In the genomic region with DNA sequence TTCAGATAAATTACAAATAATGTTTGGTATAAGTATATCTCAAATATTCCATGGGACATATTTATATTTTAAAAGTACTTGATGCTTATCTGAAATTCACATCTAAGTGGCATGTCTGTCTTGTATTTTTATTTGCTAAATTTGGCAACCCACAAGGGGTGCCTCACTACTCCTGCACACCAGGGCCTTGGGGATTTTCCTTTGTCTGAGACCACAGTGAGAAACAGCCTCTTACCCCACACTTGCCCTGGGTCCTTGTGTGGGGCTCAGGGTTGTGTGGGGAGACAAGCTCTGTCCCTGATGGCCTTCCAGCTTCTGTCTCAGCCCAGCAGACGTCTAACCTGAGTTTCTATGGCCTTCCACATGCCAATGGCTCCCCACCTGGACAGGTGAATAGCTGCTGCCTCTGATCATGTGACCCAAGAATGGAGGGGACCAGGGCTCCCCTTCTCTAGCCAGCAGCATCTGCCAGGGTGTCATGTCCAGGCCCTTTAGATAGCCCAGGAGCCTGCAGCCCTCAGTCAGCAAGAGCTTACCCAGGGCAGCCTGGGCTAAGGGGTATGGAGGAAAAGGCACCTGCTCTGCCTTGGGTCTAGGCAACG, we compare ENCODE assay signal across 19 cellular contexts. TPM values are rescaled to one million over a fixed set of nuclear protein-coding genes. Genes with fewer than 3 reads are reported as not detected.
DNase-seq lines count a peak whose midpoint lies in the region; ATAC-seq and TF ChIP-seq lines count a peak whose summit lies in the region.
"Had no signal": no experiment of that assay in that cellular context is flagged by ENCODE, and none has a peak within 500 bp of the region (broad histone marks: within the 10 kb centered on the region; RNA-seq: fewer than 3 reads in every experiment).

No MANE protein-coding gene starts in this region.

- no peak overlapping the region for H3K4me3 Mint-ChIP-seq in naive thymus-derived CD8-positive, alpha-beta T cell

- TF ChIP-seq RAD21 in SK-N-SH (IDR thresholded peaks at IDR 0.05; ENCODE audit: low read length) (no peak), IMR-90 (IDR thresholded peaks at IDR 0.05; ENCODE audit: low read length) (no peak)

- peaks cover 0 to 5% of the 10 kb centered on the region in 2 experiments; a peak in 1 of 4 replicates for H3K79me1 ChIP-seq in IMR-90 (ENCODE audit: low read depth in 1 of 2, low read length in 2 of 2)

- TF ChIP-seq POLR2A in IMR-90 (IDR thresholded peaks at IDR 0.05; ENCODE audit: low read depth, low read length), result no peak
- no peak for TF ChIP-seq POLR2A in adrenal gland (IDR thresholded peaks at IDR 0.05)
- TF ChIP-seq POLR2A in gastrocnemius medialis (IDR thresholded peaks at IDR 0.05), result no peak

- peak overlapping the region; percentile 91 for H2AK5ac ChIP-seq in IMR-90 (ENCODE audit: low read depth, low read length)

- peak overlapping the region in 1 of 2 experiments; percentile 57; a peak in 2 of 4 replicates for H3K27ac ChIP-seq in SK-N-SH (ENCODE audit: low read depth in 2 of 2, low read length in 1 of 2)
- H3K27ac ChIP-seq in IMR-90 (ENCODE audit: insufficient read depth, low read length), result no peak overlapping the region
- peak overlapping the region; percentile 0 to 87 (median 58) for H3K27ac ChIP-seq in adrenal gland
- H3K27ac ChIP-seq in gastrocnemius medialis, result peak overlapping the region in 3 of 4 donors; percentile 13 to 47 (median 41)

- H3K9me1 ChIP-seq in IMR-90 (ENCODE audit: insufficient read depth, low read length), result peaks cover 17% of the 10 kb centered on the region

- H3K79me2 ChIP-seq in SK-N-SH (ENCODE audit: insufficient read depth), result no peaks in the 10 kb centered on the region

- DNase-seq in SK-N-SH (no peak), IMR-90 (no peak), adrenal gland (peak in 2 of 7 donors; percentile 51 to 66), gastrocnemius medialis (no peak), NCI-H2227 treated with DMSO at 0.1 percent for 48 hours (lab: John Stamatoyannopoulos, UW) (no peak), NCI-H226 (no peak)
- DNase-seq in naive thymus-derived CD8-positive, alpha-beta T cell, result no peak
- DNase-seq: activated naive CD4-positive, alpha-beta T cell; amygdala; C1 segment of cervical spinal cord; central memory CD4-positive, alpha-beta T cell; DMS 273 treated with DMSO at 0.1 percent for 48 hours; GOT3; NCI-H1417 treated with DMSO at 0.1 percent for 48 hours; NCI-H774; nucleus accumbens; retina; T1000 had no signal

- H3K14ac ChIP-seq in IMR-90 (replicated peaks; ENCODE audit: low read depth, low read length), result no peak overlapping the region

- ATAC-seq in SK-N-SH treated with all-trans-retinoic acid at 6 μM for 48 hours (no peak), IMR-90 (ENCODE audit: low read depth) (no peak), gastrocnemius medialis (no peak)
- no peak for ATAC-seq in naive thymus-derived CD8-positive, alpha-beta T cell

- no peak overlapping the region for H3K23ac ChIP-seq in IMR-90 (ENCODE audit: low read depth, low read length)

- H3K9me3 Mint-ChIP-seq in naive thymus-derived CD8-positive, alpha-beta T cell, result no peaks in the 10 kb centered on the region

- 0 out of 2 replicates have a peak overlapping the region, but pooled peaks have one; percentile 10 for H2BK20ac ChIP-seq in IMR-90 (ENCODE audit: low read depth, low read length)

- H3K9me3 ChIP-seq in SK-N-SH (no peaks in the 10 kb centered on the region), IMR-90 (ENCODE audit: control insufficient read depth, insufficient read depth, low read length) (no peaks in the 10 kb centered on the region), adrenal gland (replicated peaks in 1 of 3) (no peaks in the 10 kb centered on the region), gastrocnemius medialis (no peaks in the 10 kb centered on the region)

- H2AK9ac ChIP-seq in IMR-90 (replicated peaks; ENCODE audit: low read depth, low read length, poor library complexity), result peak overlapping the region; percentile 73

- H2AFZ ChIP-seq in SK-N-SH (ENCODE audit: low read depth), result no peak overlapping the region
- H2AFZ ChIP-seq in IMR-90 (replicated peaks; ENCODE audit: low read length, poor library complexity), result peak overlapping the region; percentile 37

- H3K9me2 ChIP-seq in SK-N-SH, result no peaks in the 10 kb centered on the region

- POLR2A ChIA-PET in SK-N-SH (lab: Yijun Ruan, JAX), result no interaction called here
- POLR2A ChIA-PET in IMR-90 (lab: Charles Lee; ENCODE audit: unreplicated experiment), result no interaction called here
- POLR2A ChIA-PET in naive thymus-derived CD8-positive, alpha-beta T cell (lab: Charles Lee), result interaction anchor here (0.5 kb wide), 1 partner anchor 754 kb away, joined by 3 read pairs; no protein-coding TSS in a partner anchor

- H2BK5ac ChIP-seq in IMR-90 (ENCODE audit: low read depth, low read length, poor library complexity, severe bottlenecking), result no peak overlapping the region

- H3K4me3 ChIP-seq in SK-N-SH (ENCODE audit: low read depth in 2 of 2, low read length in 1 of 2), result no peak overlapping the region
- H3K4me3 ChIP-seq in IMR-90 (ENCODE audit: insufficient read depth, low read depth, low read length), result no peak overlapping the region
- no peak overlapping the region for H3K4me3 ChIP-seq in adrenal gland
- H3K4me3 ChIP-seq in gastrocnemius medialis, result no peak overlapping the region

- peaks cover 10 to 24% of the 10 kb centered on the region in 2 experiments; a peak in 3 of 4 replicates for H3K4me1 ChIP-seq in SK-N-SH (ENCODE audit: control insufficient read depth in 1 of 2, insufficient read depth in 2 of 2, low read depth in 1 of 2, low read length in 1 of 2)
- H3K4me1 ChIP-seq in IMR-90 (ENCODE audit: control insufficient read depth, insufficient read depth, low read length), result peaks cover 12% of the 10 kb centered on the region
- H3K4me1 ChIP-seq in adrenal gland (replicated peaks in 1 of 2), result peaks cover 9 to 27% of the 10 kb centered on the region in 2 donors
- peaks cover 10 to 21% of the 10 kb centered on the region in 2 donors for H3K4me1 ChIP-seq in gastrocnemius medialis

- H2BK120ac ChIP-seq in IMR-90 (ENCODE audit: low read depth, low read length), result peak overlapping the region; percentile 49

- WGBS in SK-N-SH (ENCODE audit: low lambda C conversion rate), result 74% methylated on average over 2 of the region's 2 CpGs
- WGBS in IMR-90 (ENCODE audit: extremely low coverage in 2 of 2, insufficient read length in 1 of 2), 2 experiments, result 80% methylated on average over 1 of the region's 2 CpGs; no CpG with 5 or more reads in 1 of the 2 experiments
- WGBS in adrenal gland, 4 donors, result 61 to 100% (median 69%) methylated on average over 1 to 2 of the region's 2 CpGs

- H3K27me3 ChIP-seq in SK-N-SH (ENCODE audit: insufficient read depth) (no peaks in the 10 kb centered on the region), IMR-90 (ENCODE audit: control insufficient read depth, insufficient read depth, low read length) (no peaks in the 10 kb centered on the region), adrenal gland (no peaks in the 10 kb centered on the region), gastrocnemius medialis (no peaks in the 10 kb centered on the region)

- CTCF ChIA-PET in SK-N-SH (lab: Yijun Ruan, JAX), result interaction anchor here (1.1 to 4.6 kb wide), 18 partner anchors 9 to 731 kb away, joined by 3 to 52 read pairs (median 8); no protein-coding TSS in a partner anchor
- CTCF ChIA-PET in IMR-90 (lab: Yijun Ruan, JAX), result no interaction called here

- H4K5ac ChIP-seq in IMR-90 (ENCODE audit: low read depth, low read length), result no peak overlapping the region

- no peak overlapping the region for H3K18ac ChIP-seq in IMR-90 (ENCODE audit: low read depth, low read length)

- H3K56ac ChIP-seq in IMR-90 (ENCODE audit: extremely low read depth, insufficient read depth, low read length), result no peak overlapping the region

- peaks cover 12 to 22% (median 14%) of the 10 kb centered on the region in 5 donors for H3K27me3 Mint-ChIP-seq in naive thymus-derived CD8-positive, alpha-beta T cell

- TF ChIP-seq CTCF in SK-N-SH (IDR thresholded peaks at IDR 0.05) (no peak), IMR-90 (conservative IDR thresholded peaks at IDR 0.05; ENCODE audit: low read depth, low read length) (no peak), adrenal gland (IDR thresholded peaks at IDR 0.05) (no peak), gastrocnemius medialis (IDR thresholded peaks at IDR 0.05 in 4 of 5, conservative IDR thresholded peaks at IDR 0.05 in 1 of 5) (no peak)

- H3K36me3 Mint-ChIP-seq in naive thymus-derived CD8-positive, alpha-beta T cell, result no peaks in the 10 kb centered on the region

- peak overlapping the region; percentile 48; the same call in 1 of the 3 replicates for H2BK15ac ChIP-seq in IMR-90 (ENCODE audit: low read depth, low read length)

- H3K9ac ChIP-seq in SK-N-SH (no peak overlapping the region), IMR-90 (ENCODE audit: low read depth, low read length) (no peak overlapping the region)

- no peaks in the 10 kb centered on the region for H4K20me1 ChIP-seq in SK-N-SH (ENCODE audit: insufficient read depth)
- H4K20me1 ChIP-seq in IMR-90 (ENCODE audit: insufficient read depth, low read length), result no peaks in the 10 kb centered on the region

- no peak for TF ChIP-seq EP300 in SK-N-SH (IDR thresholded peaks at IDR 0.05; ENCODE audit: borderline replicate concordance in 1 of 2, low read depth in 1 of 2, low read length in 1 of 2)

- no TSS peak for BruUV-seq in IMR-90 (replicated peaks; lab: Mats Ljungman, UMichigan)

- no peak overlapping the region; a peak in 1 of 4 replicates for H4K8ac ChIP-seq in IMR-90 (ENCODE audit: low read depth in 2 of 2, low read length in 2 of 2)

- in situ Hi-C loops in IMR-90 (cut with MboI; ENCODE audit: low sequenced_read_pairs), result no loop called here
- in situ Hi-C loops in gastrocnemius medialis (cut with MboI; ENCODE audit: low sequenced_read_pairs in 4 of 4), result no loop called here

- H3K4me1 Mint-ChIP-seq in naive thymus-derived CD8-positive, alpha-beta T cell, result peaks cover 4 to 11% (median 7%) of the 10 kb centered on the region in 4 donors

- peaks cover 21% of the 10 kb centered on the region for H3F3A ChIP-seq in SK-N-SH (replicated peaks; ENCODE audit: insufficient read depth)

- peak overlapping the region; percentile 58; the same call in 1 of the 2 replicates for H3K4ac ChIP-seq in IMR-90 (ENCODE audit: low read depth, low read length)

- no peak overlapping the region for H3K27ac Mint-ChIP-seq in naive thymus-derived CD8-positive, alpha-beta T cell

- H4K91ac ChIP-seq in IMR-90 (ENCODE audit: insufficient read depth, low read depth, low read length), result peak overlapping the region; percentile 42

- dilution Hi-C loops in IMR-90 (cut with HindIII; ENCODE audit: low sequenced_read_pairs, unreplicated experiment), result no loop called here

- H3K4me2 ChIP-seq in SK-N-SH, result peak overlapping the region; percentile 18; the same call in 1 of the 2 replicates
- no peak overlapping the region for H3K4me2 ChIP-seq in IMR-90 (ENCODE audit: low read depth, low read length)

- intact Hi-C loops in IMR-90 (cut with micrococcal nuclease), result loop anchor here (5.0 kb wide), 1 partner anchor 730 kb away; no protein-coding TSS in a partner anchor
- intact Hi-C loops in adrenal gland (cut with DNase I), result no loop called here
- intact Hi-C loops in gastrocnemius medialis (cut with DNase I; ENCODE audit: low total_unique reads), result loop anchor here (5.0 kb wide), 1 partner anchor 50 kb away; a partner anchor contains a TSS

- H3K36me3 ChIP-seq in SK-N-SH (replicated peaks in 1 of 2; ENCODE audit: control insufficient read depth in 1 of 2, insufficient read depth in 2 of 2, low read length in 1 of 2) (no peaks in the 10 kb centered on the region), IMR-90 (ENCODE audit: control insufficient read depth, insufficient read depth, low read length) (no peaks in the 10 kb centered on the region), adrenal gland (replicated peaks in 1 of 2) (no peaks in the 10 kb centered on the region), gastrocnemius medialis (no peaks in the 10 kb centered on the region)

RNA-seq across cellular contexts. Expression of a gene that starts 49.5 kb away (rescaled TPM):
- polyA plus RNA-seq in SK-N-SH (2012; rRNA removed), result 132 and 153 TPM in 2 replicates
- 243 and 426 TPM in 2 replicates for polyA plus RNA-seq in SK-N-SH (2012; cell fraction: cytosol; rRNA removed)
- 22.4 and 51.9 TPM in 2 replicates for polyA plus RNA-seq in SK-N-SH (2012; cell fraction: nucleus; rRNA removed)
- 13.3 and 48.6 TPM in 2 replicates for total RNA-seq in IMR-90 (2012; rRNA removed)
- 88.0 and 101 TPM in 2 replicates for polyA plus RNA-seq in IMR-90 (2012; rRNA removed)
- 10.5 and 17.0 TPM in 2 replicates for polyA plus RNA-seq in IMR-90 (2012; cell fraction: cytosol; rRNA removed)
- polyA plus RNA-seq in IMR-90 (2012; cell fraction: nucleus; rRNA removed; ENCODE audit: low replicate concordance), result 2.6 and 31.4 TPM in 2 replicates
- 1,000 to 10,000 TPM in 1 of 8 donors, 100 to 1,000 TPM in 7; 211 to 1,020 (median 554) TPM for total RNA-seq in adrenal gland
- polyA plus RNA-seq in adrenal gland, result 100 to 1,000 TPM; 253 to 508 (median 491) TPM
- total RNA-seq in gastrocnemius medialis, result 100 to 1,000 TPM; 231 to 500 (median 388) TPM
- 10 to 100 TPM; 34.4 to 41.2 TPM for total RNA-seq in naive thymus-derived CD8-positive, alpha-beta T cell
- polyA plus RNA-seq in naive thymus-derived CD8-positive, alpha-beta T cell, result 100 to 1,000 TPM; 196 to 245 (median 229) TPM

RNA-seq across cellular contexts. Expression of a gene that starts 58.3 kb away (rescaled TPM):
- polyA plus RNA-seq in SK-N-SH (2012; rRNA removed) (9.4 and 9.8 TPM in 2 replicates), IMR-90 (2012; rRNA removed) (13.3 and 13.6 TPM in 2 replicates), adrenal gland (10 to 100 TPM; 13.0 to 41.1 (median 15.0) TPM)
- 10.6 and 13.9 TPM in 2 replicates for polyA plus RNA-seq in SK-N-SH (2012; cell fraction: cytosol; rRNA removed)
- polyA plus RNA-seq in SK-N-SH (2012; cell fraction: nucleus; rRNA removed), result 8.7 and 11.4 TPM in 2 replicates
- total RNA-seq in IMR-90 (2012; rRNA removed) (11.7 and 17.8 TPM in 2 replicates), adrenal gland (10 to 100 TPM; 14.4 to 28.6 (median 22.3) TPM), gastrocnemius medialis (10 to 100 TPM; 32.1 to 44.2 (median 34.6) TPM)
- 4.5 and 5.5 TPM in 2 replicates for polyA plus RNA-seq in IMR-90 (2012; cell fraction: cytosol; rRNA removed)
- polyA plus RNA-seq in IMR-90 (2012; cell fraction: nucleus; rRNA removed; ENCODE audit: low replicate concordance), result 8.7 and 10.3 TPM in 2 replicates
- total RNA-seq in naive thymus-derived CD8-positive, alpha-beta T cell, result 10 to 100 TPM; 27.4 to 28.5 TPM
- polyA plus RNA-seq in naive thymus-derived CD8-positive, alpha-beta T cell, result 10 to 100 TPM; 25.3 to 28.6 (median 27.6) TPM

RNA-seq across cellular contexts. Expression of a gene that starts 58.6 kb away (rescaled TPM):
- polyA plus RNA-seq in SK-N-SH (2012; rRNA removed) (49.7 and 69.3 TPM in 2 replicates), IMR-90 (2012; rRNA removed) (31.3 and 33.4 TPM in 2 replicates), adrenal gland (10 to 100 TPM; 36.8 to 51.4 (median 50.0) TPM)
- polyA plus RNA-seq in SK-N-SH (2012; cell fraction: cytosol; rRNA removed), result 28.3 and 33.5 TPM in 2 replicates
- 135 and 184 TPM in 2 replicates for polyA plus RNA-seq in SK-N-SH (2012; cell fraction: nucleus; rRNA removed)
- total RNA-seq in IMR-90 (2012; rRNA removed) (16.7 and 23.1 TPM in 2 replicates), adrenal gland (10 to 100 TPM; 16.6 to 36.9 (median 31.0) TPM), gastrocnemius medialis (10 to 100 TPM; 14.6 to 26.0 (median 21.9) TPM)
- 12.7 and 15.6 TPM in 2 replicates for polyA plus RNA-seq in IMR-90 (2012; cell fraction: cytosol; rRNA removed)
- polyA plus RNA-seq in IMR-90 (2012; cell fraction: nucleus; rRNA removed; ENCODE audit: low replicate concordance), result 61.5 and 126 TPM in 2 replicates
- 10 to 100 TPM; 49.7 to 52.0 TPM for total RNA-seq in naive thymus-derived CD8-positive, alpha-beta T cell
- polyA plus RNA-seq in naive thymus-derived CD8-positive, alpha-beta T cell, result 10 to 100 TPM; 17.0 to 23.3 (median 19.9) TPM

Comparison
In these comparisons a context has a peak if more than half of its experiments do, and no peak if none do; other contexts are left out.
1. intact Hi-C loops: an anchor here in IMR-90 (5.0 kb wide) and gastrocnemius medialis (5.0 kb wide); none called in adrenal gland.